In the genomic region with DNA sequence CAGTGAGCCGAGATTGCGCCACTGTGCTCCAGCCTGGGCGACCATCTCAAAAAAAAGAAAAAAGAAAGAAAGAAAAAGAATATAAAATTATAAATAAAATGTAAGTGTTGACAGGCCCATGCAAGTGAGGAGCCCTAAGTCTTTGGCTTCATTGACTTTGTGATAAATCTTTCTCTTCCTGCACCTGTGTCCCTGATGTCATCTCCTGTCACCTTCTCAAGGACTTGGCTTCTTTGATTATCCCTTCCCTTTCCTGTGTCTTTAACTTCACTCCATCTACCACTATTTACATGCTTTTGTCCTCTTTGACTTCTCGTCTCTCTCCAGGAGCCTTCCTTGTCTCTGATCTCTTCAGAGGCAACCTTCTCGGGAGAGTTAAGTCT, we compare ENCODE assay signal across 12 cellular contexts. TPM values are rescaled to one million over a fixed set of nuclear protein-coding genes. Genes with fewer than 3 reads are reported as not detected.
DNase-seq lines count a peak whose midpoint lies in the region; ATAC-seq and TF ChIP-seq lines count a peak whose summit lies in the region.
"Had no signal": no experiment of that assay in that cellular context is flagged by ENCODE, and none has a peak within 500 bp of the region (broad histone marks: within the 10 kb centered on the region; RNA-seq: fewer than 3 reads in every experiment).

No MANE protein-coding gene starts in this region.

- H3K4me1 Mint-ChIP-seq in activated naive CD8-positive, alpha-beta T cell treated with anti-CD3 and anti-CD28 coated beads for 36 hours = peaks cover 49% of the 10 kb centered on the region
- peaks cover 20 to 57% (median 39%) of the 10 kb centered on the region in 4 donors for H3K4me1 Mint-ChIP-seq in naive thymus-derived CD8-positive, alpha-beta T cell

- intact Hi-C loops in left cardiac atrium (cut with DNase I) (no loop called here), aorta (cut with DNase I) (no loop called here)

- POLR2A ChIA-PET in naive thymus-derived CD8-positive, alpha-beta T cell (lab: Charles Lee) = interaction anchor here (3.0 kb wide), 1 partner anchor 33 kb away, joined by 15 read pairs; the partner anchor contains the start of gene WNK1

- no peaks in the 10 kb centered on the region for H3K27me3 Mint-ChIP-seq in activated naive CD8-positive, alpha-beta T cell treated with anti-CD3 and anti-CD28 coated beads for 36 hours
- H3K27me3 Mint-ChIP-seq in naive thymus-derived CD8-positive, alpha-beta T cell = no peaks in the 10 kb centered on the region

- 52 to 60% methylated on average over 5 of the region's 5 CpGs for WGBS in aorta, 2 donors

- H3K4me3 ChIP-seq in right atrium auricular region (peak overlapping the region in 1 of 2 donors; percentile 0), aorta (ENCODE audit: low read length in 2 of 2) (no peak overlapping the region)
- H3K4me3 ChIP-seq: BLaER1 had no signal

- no peaks in the 10 kb centered on the region for H3K9me3 ChIP-seq in right atrium auricular region
- H3K9me3 ChIP-seq in aorta (ENCODE audit: control insufficient read depth, low read length) = no peaks in the 10 kb centered on the region

- H3K36me3 ChIP-seq in right atrium auricular region (no peaks in the 10 kb centered on the region), aorta (ENCODE audit: control insufficient read depth in 1 of 2, insufficient read depth in 2 of 2, low read length in 1 of 2) (no peaks in the 10 kb centered on the region)
- H3K36me3 ChIP-seq: BLaER1 had no signal

- H3K4me1 ChIP-seq in right atrium auricular region (peaks cover 0 to 11% of the 10 kb centered on the region in 2 donors), aorta (ENCODE audit: control insufficient read depth in 1 of 2, insufficient read depth in 2 of 2, low read length in 2 of 2) (peaks cover 0 to 2% of the 10 kb centered on the region in 2 donors)
- H3K4me1 ChIP-seq: BLaER1 had no signal

- no peak for TF ChIP-seq CTCF in right atrium auricular region (IDR thresholded peaks at IDR 0.05)

- H3K27me3 ChIP-seq in right atrium auricular region (no peaks in the 10 kb centered on the region), aorta (ENCODE audit: control insufficient read depth in 1 of 2, insufficient read depth in 2 of 2, low read length in 1 of 2) (no peaks in the 10 kb centered on the region)
- H3K27me3 ChIP-seq: BLaER1 had no signal

- no peak overlapping the region for H3K4me3 Mint-ChIP-seq in activated naive CD8-positive, alpha-beta T cell treated with anti-CD3 and anti-CD28 coated beads for 36 hours
- H3K4me3 Mint-ChIP-seq in naive thymus-derived CD8-positive, alpha-beta T cell = peak overlapping the region in 9 of 10 donors; percentile 5 to 74 (median 59)

- H3K9me3 Mint-ChIP-seq in activated naive CD8-positive, alpha-beta T cell treated with anti-CD3 and anti-CD28 coated beads for 36 hours = peaks cover 4% of the 10 kb centered on the region
- no peaks in the 10 kb centered on the region for H3K9me3 Mint-ChIP-seq in naive thymus-derived CD8-positive, alpha-beta T cell

- H3K27ac Mint-ChIP-seq in activated naive CD8-positive, alpha-beta T cell treated with anti-CD3 and anti-CD28 coated beads for 36 hours = peak overlapping the region; percentile 68
- peak overlapping the region in 8 of 10 donors; percentile 49 to 87 (median 74) for H3K27ac Mint-ChIP-seq in naive thymus-derived CD8-positive, alpha-beta T cell

- H3K27ac ChIP-seq in right atrium auricular region (peak overlapping the region; percentile 66 to 96), aorta (ENCODE audit: low read depth in 1 of 2, low read length in 2 of 2) (peak overlapping the region; percentile 42 to 59)
- H3K27ac ChIP-seq: BLaER1 had no signal

- H3K36me3 Mint-ChIP-seq in activated naive CD8-positive, alpha-beta T cell treated with anti-CD3 and anti-CD28 coated beads for 36 hours = peaks cover 9% of the 10 kb centered on the region
- H3K36me3 Mint-ChIP-seq in naive thymus-derived CD8-positive, alpha-beta T cell = no peaks in the 10 kb centered on the region

- DNase-seq in right atrium auricular region (ENCODE audit: low spot score) (no peak), left cardiac atrium (no peak), aorta (no peak), NCI-H774 (lab: John Stamatoyannopoulos, UW) (no peak)
- no peak for DNase-seq in activated naive CD8-positive, alpha-beta T cell treated with anti-CD3 and anti-CD28 coated beads for 36 hours
- no peak for DNase-seq in naive thymus-derived CD8-positive, alpha-beta T cell
- DNase-seq: GF-D8, GOT3, NCI-H2107 had no signal

- ATAC-seq in left cardiac atrium = no peak
- no peak for ATAC-seq in naive thymus-derived CD8-positive, alpha-beta T cell
- no peak for ATAC-seq in aorta (ENCODE audit: low FRiP score)
- ATAC-seq in GM19328 (IDR thresholded peaks at IDR 0.05; ENCODE audit: unreplicated experiment) = no peak
- ATAC-seq in HG02798 (IDR thresholded peaks at IDR 0.05; ENCODE audit: poor library complexity, unreplicated experiment) = no peak

RNA-seq across cellular contexts. Expression of gene WNK1, which starts 33.6 kb away (rescaled TPM):
- total RNA-seq in right atrium auricular region (100 to 1,000 TPM; 195 to 215 TPM), left cardiac atrium (100 to 1,000 TPM; 251 to 255 TPM), aorta (100 to 1,000 TPM; 182 to 226 TPM)
- 100 to 1,000 TPM; 117 to 118 TPM for total RNA-seq in activated naive CD8-positive, alpha-beta T cell treated with anti-CD3 and anti-CD28 coated beads for 36 hours
- total RNA-seq in naive thymus-derived CD8-positive, alpha-beta T cell = 100 to 1,000 TPM; 142 to 158 TPM
- 10 to 100 TPM; 19.5 to 31.0 (median 26.7) TPM for polyA plus RNA-seq in naive thymus-derived CD8-positive, alpha-beta T cell
- polyA plus RNA-seq in aorta = 10 to 100 TPM; 22.3 to 30.4 TPM

RNA-seq across cellular contexts. Expression of gene NINJ2, which starts 55.5 kb away (rescaled TPM):
- total RNA-seq in right atrium auricular region (1 to 10 TPM; 5.4 to 8.8 TPM), left cardiac atrium (1 to 10 TPM; 5.2 to 7.0 TPM), aorta (10 to 100 TPM in 1 of 2 donors, 1 to 10 TPM in 1; 3.8 to 11.2 TPM)
- total RNA-seq in activated naive CD8-positive, alpha-beta T cell treated with anti-CD3 and anti-CD28 coated beads for 36 hours = 1 to 10 TPM; 1.4 to 1.9 TPM
- total RNA-seq in naive thymus-derived CD8-positive, alpha-beta T cell = 1 to 10 TPM in 1 of 2 experiments, under 1 TPM in 1; 0.85 to 1.4 TPM
- polyA plus RNA-seq in naive thymus-derived CD8-positive, alpha-beta T cell = 1 to 10 TPM; 3.9 to 5.1 (median 4.0) TPM
- polyA plus RNA-seq in aorta = 1 to 10 TPM in 1 of 2 donors, under 1 TPM in 1; 0.95 to 6.1 TPM
